21 cellular contexts compared by ENCODE assay signal in the genomic region with DNA sequence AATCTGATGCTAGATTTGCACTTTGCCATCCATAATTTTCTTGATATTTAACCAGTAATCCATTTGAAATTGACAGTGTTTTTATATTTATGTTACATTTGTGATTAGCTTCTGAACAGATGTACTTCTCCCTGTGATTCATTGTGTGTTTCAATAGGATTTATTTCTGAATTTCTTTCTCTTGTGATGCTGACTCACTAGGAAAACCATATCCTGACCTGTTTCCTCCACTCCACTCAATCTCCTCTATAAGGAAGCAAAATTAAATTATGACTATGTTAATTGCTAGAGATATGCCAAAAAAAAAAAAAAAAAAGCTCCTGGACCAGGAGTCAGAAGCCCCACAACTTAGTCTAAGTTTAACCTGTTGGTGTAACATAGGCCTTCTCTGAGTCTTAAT.
A peak's percentile ranks its signal among the peaks of the same experiment; 100 is the strongest.
DNase-seq lines count a peak whose midpoint lies in the region; ATAC-seq, FAIRE-seq and TF ChIP-seq lines count a peak whose summit lies in the region.
"Had no signal": no experiment of that assay in that cellular context is flagged by ENCODE, and none has a peak within 500 bp of the region (broad histone marks: within the 10 kb centered on the region; RNA-seq: fewer than 3 reads in every experiment).

No MANE protein-coding gene starts in this region.

- no peak overlapping the region for H3K27ac ChIP-seq in right atrium auricular region
- H3K27ac ChIP-seq: KMS-11, Peyer's patch had no signal

- DNase-seq in HT1080 (ENCODE audit: low read depth) (peak; percentile 78), bronchial epithelial cell (ENCODE audit: low read depth) (peak; percentile 74), foreskin fibroblast (peak; percentile 21 to 61), renal cortical epithelial cell (ENCODE audit: low read depth) (peak; percentile 25), putamen (ENCODE audit: low spot score) (no peak), NCI-H524 (lab: John Stamatoyannopoulos, UW) (no peak), right atrium auricular region (ENCODE audit: low spot score) (no peak)
- DNase-seq: Calu3, DMS79, H9, MM.1S, NCI-H1105, NCI-H187, NCI-H446, NCI-H82, Peyer's patch, SHP77 had no signal

- H3K27me3 ChIP-seq in bronchial epithelial cell (ENCODE audit: control insufficient read depth, insufficient read depth, low read length) = no peaks in the 10 kb centered on the region
- no peaks in the 10 kb centered on the region for H3K27me3 ChIP-seq in right atrium auricular region
- H3K27me3 ChIP-seq: Peyer's patch had no signal

- H3K4me3 ChIP-seq in bronchial epithelial cell (ENCODE audit: low read depth, low read length) = no peak overlapping the region
- H3K4me3 ChIP-seq in foreskin fibroblast (ENCODE audit: low read depth in 1 of 2, low read length in 2 of 2) = no peak overlapping the region
- H3K4me3 ChIP-seq in right atrium auricular region = no peak overlapping the region
- H3K4me3 ChIP-seq: Peyer's patch had no signal

- no peak for ATAC-seq in GM18858 (IDR thresholded peaks at IDR 0.05; ENCODE audit: unreplicated experiment)

- no peaks in the 10 kb centered on the region for H3K36me3 ChIP-seq in bronchial epithelial cell (ENCODE audit: control insufficient read depth, insufficient read depth, low read length)
- H3K36me3 ChIP-seq in right atrium auricular region = no peaks in the 10 kb centered on the region
- H3K36me3 ChIP-seq: Peyer's patch had no signal

- TF ChIP-seq CTCF in bronchial epithelial cell (IDR thresholded peaks at IDR 0.05; ENCODE audit: insufficient read depth, low read length, severe bottlenecking) (no peak), foreskin fibroblast (IDR thresholded peaks at IDR 0.05; ENCODE audit: low read depth, low read length) (no peak), right atrium auricular region (IDR thresholded peaks at IDR 0.05) (no peak)

- FAIRE-seq in bronchial epithelial cell (lab: Jason Lieb, UNC) = no peak
- FAIRE-seq: G401.6, GM12891 had no signal

- no peaks in the 10 kb centered on the region for H3K4me1 ChIP-seq in right atrium auricular region
- H3K4me1 ChIP-seq: Peyer's patch had no signal

- no peaks in the 10 kb centered on the region for H3K9me3 ChIP-seq in right atrium auricular region
- H3K9me3 ChIP-seq: Peyer's patch had no signal

Comparison
In these comparisons a context has a peak if more than half of its experiments do, and no peak if none do; other contexts are left out.
1. DNase-seq: peak in HT1080 (single experiment), bronchial epithelial cell (single experiment), foreskin fibroblast (2 of 2) and renal cortical epithelial cell (single experiment); none in putamen (single experiment), NCI-H524 (0 of 2) and right atrium auricular region (single experiment).